ENCODE assay signal across 8 cellular contexts in the genomic region with DNA sequence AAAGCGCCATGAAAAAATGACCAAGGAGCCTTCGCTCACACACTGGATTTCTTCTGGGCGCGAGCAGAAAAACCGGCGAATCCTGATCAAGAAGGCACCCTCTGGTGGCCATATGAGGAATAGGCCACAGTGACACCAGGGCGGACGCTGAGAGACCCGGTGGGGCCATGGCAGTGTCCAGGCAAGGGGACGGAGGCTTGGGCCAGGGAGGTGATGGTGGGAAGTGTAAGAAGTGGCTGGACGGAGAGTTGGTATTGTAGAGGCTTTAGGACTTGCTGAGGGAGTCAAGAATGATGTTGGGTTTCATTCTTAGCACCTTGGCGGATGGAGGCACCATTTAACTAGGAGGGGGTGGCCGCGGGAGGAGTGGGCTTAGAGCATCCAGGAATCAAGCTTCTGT. TPM values are rescaled to one million over a fixed set of nuclear protein-coding genes. Genes with fewer than 3 reads are reported as not detected.
DNase-seq lines count a peak whose midpoint lies in the region; ATAC-seq and TF ChIP-seq lines count a peak whose summit lies in the region.

No MANE protein-coding gene starts in this region.

- H3K27ac Mint-ChIP-seq in dendritic cell treated with granulocyte-macrophage colony-stimulating factor and Interleukin-4, amounts not matched to agents 40 ng/mL and 50 ng/mL, for 4 days = peak overlapping the region; percentile 31
- H3K27ac Mint-ChIP-seq in mesothelial cell of epicardium = no peak overlapping the region

- no peaks in the 10 kb centered on the region for H3K9me3 ChIP-seq in thyroid gland

- peak; percentile 16 for DNase-seq in NK-92 treated with Interleukin-12 subunit alpha and Interleukin-12 subunit beta, amount 100 ng/mL, for 24 hours (lab: John Stamatoyannopoulos, UW)
- DNase-seq in NK-92 (lab: John Stamatoyannopoulos, UW; ENCODE audit: unreplicated experiment) (no peak), NCI-H1105 treated with DMSO at 0.1 percent for 48 hours (lab: John Stamatoyannopoulos, UW) (peak; percentile 29), mesothelial cell of epicardium (ENCODE audit: low spot score in 2 of 2, unreplicated experiment in 2 of 2) (peak in 1 of 2 experiments; percentile 67), thyroid gland (peak; percentile 45 to 46)
- DNase-seq in activated CD4-positive, CD25-positive, alpha-beta regulatory T cell treated with anti-CD3 and anti-CD28 coated beads, Interleukin-2, amount 50 U/mL, for 72 hours = peak; percentile 65

- no peak overlapping the region for H3K4me3 ChIP-seq in thyroid gland (replicated peaks in 1 of 3)

- peaks cover 29% of the 10 kb centered on the region for H3K4me1 Mint-ChIP-seq in dendritic cell treated with granulocyte-macrophage colony-stimulating factor and Interleukin-4, amounts not matched to agents 40 ng/mL and 50 ng/mL, for 4 days (ENCODE audit: low read depth)
- H3K4me1 Mint-ChIP-seq in mesothelial cell of epicardium = peaks cover 19% of the 10 kb centered on the region

- no peaks in the 10 kb centered on the region for H3K4me1 ChIP-seq in thyroid gland

- ATAC-seq in GM18502 (IDR thresholded peaks at IDR 0.05; ENCODE audit: poor library complexity, unreplicated experiment) = no peak

- H3K27me3 ChIP-seq in thyroid gland = no peaks in the 10 kb centered on the region

- peaks cover 7% of the 10 kb centered on the region for H3K36me3 Mint-ChIP-seq in dendritic cell treated with granulocyte-macrophage colony-stimulating factor and Interleukin-4, amounts not matched to agents 40 ng/mL and 50 ng/mL, for 4 days (ENCODE audit: low read depth)
- no peaks in the 10 kb centered on the region for H3K36me3 Mint-ChIP-seq in mesothelial cell of epicardium

- TF ChIP-seq CTCF in mesothelial cell of epicardium (IDR thresholded peaks at IDR 0.05; ENCODE audit: unreplicated experiment) (peak; percentile 90), thyroid gland (IDR thresholded peaks at IDR 0.05) (peak; percentile 36 to 92 (median 60))

- H3K4me3 Mint-ChIP-seq in dendritic cell treated with granulocyte-macrophage colony-stimulating factor and Interleukin-4, amounts not matched to agents 40 ng/mL and 50 ng/mL, for 4 days = no peak overlapping the region
- H3K4me3 Mint-ChIP-seq in mesothelial cell of epicardium = no peak overlapping the region

- no peak for TF ChIP-seq POLR2A in thyroid gland (IDR thresholded peaks at IDR 0.05)

- H3K36me3 ChIP-seq in thyroid gland = no peaks in the 10 kb centered on the region

- peaks cover 13% of the 10 kb centered on the region for H3K9me3 Mint-ChIP-seq in dendritic cell treated with granulocyte-macrophage colony-stimulating factor and Interleukin-4, amounts not matched to agents 40 ng/mL and 50 ng/mL, for 4 days
- peaks cover 9% of the 10 kb centered on the region for H3K9me3 Mint-ChIP-seq in mesothelial cell of epicardium

- no peak overlapping the region for H3K27ac ChIP-seq in thyroid gland

- H3K27me3 Mint-ChIP-seq in dendritic cell treated with granulocyte-macrophage colony-stimulating factor and Interleukin-4, amounts not matched to agents 40 ng/mL and 50 ng/mL, for 4 days = peaks cover 24% of the 10 kb centered on the region
- H3K27me3 Mint-ChIP-seq in mesothelial cell of epicardium (ENCODE audit: low read depth) = peaks cover 41% of the 10 kb centered on the region

- WGBS in thyroid gland, 2 donors = 22 to 25% methylated on average over 14 of the region's 14 CpGs

- intact Hi-C loops in dendritic cell treated with granulocyte-macrophage colony-stimulating factor and Interleukin-4, amounts not matched to agents 40 ng/mL and 50 ng/mL, for 4 days (cut with micrococcal nuclease) = loop anchor here (10.0 kb wide), 1 partner anchor 194 kb away; no protein-coding TSS in a partner anchor
- intact Hi-C loops in thyroid gland (cut with DNase I) = no loop called here

RNA-seq across cellular contexts. Expression of a gene that starts 16.9 kb away (rescaled TPM):
- total RNA-seq in mesothelial cell of epicardium (6.3 to 6.5 TPM (median 6.4 TPM) in 3 replicates), thyroid gland (1 to 10 TPM; 3.6 to 6.0 (median 4.6) TPM)

RNA-seq across cellular contexts. Expression of a gene that starts 21.4 kb away (rescaled TPM):
- 0.11 TPM in 1 of 3 replicates, not detected in the others for total RNA-seq in mesothelial cell of epicardium
- 10 to 100 TPM in 1 of 4 donors, 1 to 10 TPM in 3; 3.3 to 15.1 (median 4.2) TPM for total RNA-seq in thyroid gland

RNA-seq across cellular contexts. Expression of a gene that starts 48.7 kb away (rescaled TPM):
- total RNA-seq in mesothelial cell of epicardium (0.61 to 0.82 TPM (median 0.69 TPM) in 3 replicates), thyroid gland (under 1 TPM in 3 of 4 donors, not detected in 1; 0.11 to 0.24 (median 0.13) TPM)
